Comparison of ENCODE assay signal across 13 cellular contexts in genomic region chr3:122760457-122761271, GRCh38. TPM values are rescaled to one million over a fixed set of nuclear protein-coding genes. Genes with fewer than 3 reads are reported as not detected.
DNase-seq lines count a peak whose midpoint lies in the region; ATAC-seq and TF ChIP-seq lines count a peak whose summit lies in the region.
"Had no signal": no experiment of that assay in that cellular context is flagged by ENCODE, and none has a peak within 500 bp of the region (broad histone marks: within the 10 kb centered on the region; RNA-seq: fewer than 3 reads in every experiment).

No MANE protein-coding gene starts in this region.

- peaks cover 4% of the 10 kb centered on the region; the same call in 1 of the 2 replicates for H3K36me3 ChIP-seq in HUES64 (ENCODE audit: insufficient read depth, low read length)
- no peaks in the 10 kb centered on the region for H3K36me3 ChIP-seq in endodermal cell (ENCODE audit: control insufficient read depth, insufficient read depth, low read length)
- no peaks in the 10 kb centered on the region for H3K36me3 ChIP-seq in Peyer's patch

- peak overlapping the region; percentile 86; the same call in 1 of the 2 replicates for H3K27ac ChIP-seq in HUES64 (ENCODE audit: low read depth, low read length)
- peak overlapping the region; percentile 54 for H3K27ac ChIP-seq in endodermal cell (ENCODE audit: low read depth, low read length)
- H3K27ac ChIP-seq in Peyer's patch: no peak overlapping the region
- H3K27ac ChIP-seq: esophagus muscularis mucosa, VCaP had no signal

- TF ChIP-seq POLR2A in Peyer's patch (IDR thresholded peaks at IDR 0.05): no peak

- H3K4me3 Mint-ChIP-seq in CD14-positive monocyte (no peak overlapping the region), endodermal cell (no peak overlapping the region), nephron (no peak overlapping the region)
- no peak overlapping the region for H3K4me3 Mint-ChIP-seq in activated T-cell treated with anti-CD3 and anti-CD28 coated beads, Interleukin-2, amount 50 U/mL, for 4 hours

- no peaks in the 10 kb centered on the region for H3K9me3 ChIP-seq in HUES64 (ENCODE audit: insufficient read depth, low read depth, low read length)
- H3K9me3 ChIP-seq in endodermal cell (ENCODE audit: control insufficient read depth, low read length): no peaks in the 10 kb centered on the region
- no peaks in the 10 kb centered on the region for H3K9me3 ChIP-seq in Peyer's patch
- H3K9me3 ChIP-seq: esophagus muscularis mucosa had no signal

- TF ChIP-seq CTCF in CD14-positive monocyte (IDR thresholded peaks at IDR 0.05) (no peak), endodermal cell (conservative IDR thresholded peaks at IDR 0.05) (no peak), nephron (IDR thresholded peaks at IDR 0.05; ENCODE audit: unreplicated experiment in 3 of 3) (no peak), Peyer's patch (IDR thresholded peaks at IDR 0.05) (no peak)

- H3K27me3 ChIP-seq in HUES64 (ENCODE audit: insufficient read depth, low read length): no peaks in the 10 kb centered on the region
- H3K27me3 ChIP-seq in endodermal cell (ENCODE audit: control insufficient read depth, insufficient read depth, low read length, poor library complexity, severe bottlenecking): no peaks in the 10 kb centered on the region
- no peaks in the 10 kb centered on the region for H3K27me3 ChIP-seq in Peyer's patch
- H3K27me3 ChIP-seq: esophagus muscularis mucosa had no signal

- H3K9ac ChIP-seq in HUES64 (ENCODE audit: low read depth, low read length) (no peak overlapping the region), endodermal cell (ENCODE audit: extremely low read depth, low read length, poor library complexity, severe bottlenecking) (peak overlapping the region; percentile 1)

- H3K36me3 Mint-ChIP-seq in CD14-positive monocyte: peaks cover 20 to 31% of the 10 kb centered on the region in 2 donors
- H3K36me3 Mint-ChIP-seq in endodermal cell (ENCODE audit: low read depth): no peaks in the 10 kb centered on the region
- H3K36me3 Mint-ChIP-seq in nephron (ENCODE audit: low read depth): peaks cover 4% of the 10 kb centered on the region
- H3K36me3 Mint-ChIP-seq in activated T-cell treated with anti-CD3 and anti-CD28 coated beads, Interleukin-2, amount 50 U/mL, for 4 hours (ENCODE audit: insufficient read depth): peaks cover 7% of the 10 kb centered on the region

- H3K4me1 Mint-ChIP-seq in CD14-positive monocyte (peaks cover 75% of the 10 kb centered on the region), endodermal cell (peaks cover 16% of the 10 kb centered on the region), nephron (peaks cover 10% of the 10 kb centered on the region)
- H3K4me1 Mint-ChIP-seq in activated T-cell treated with anti-CD3 and anti-CD28 coated beads, Interleukin-2, amount 50 U/mL, for 4 hours (ENCODE audit: low read depth): no peaks in the 10 kb centered on the region

- 63% methylated on average over 2 of the region's 3 CpGs for WGBS in HUES64
- 86 to 90% methylated on average over 1 to 3 of the region's 3 CpGs for WGBS in endodermal cell (ENCODE audit: insufficient coverage in 1 of 2, insufficient read length in 1 of 2), 2 experiments

- ATAC-seq in activated T-cell treated with anti-CD3 and anti-CD28 coated beads, Interleukin-2, amount 50 U/mL, for 4 hours: no peak
- no peak for ATAC-seq in GM18520 (IDR thresholded peaks at IDR 0.05; ENCODE audit: unreplicated experiment)

- intact Hi-C loops in CD14-positive monocyte (cut with micrococcal nuclease): no loop called here

- no peaks in the 10 kb centered on the region for H3K9me3 Mint-ChIP-seq in CD14-positive monocyte
- no peaks in the 10 kb centered on the region for H3K9me3 Mint-ChIP-seq in endodermal cell
- H3K9me3 Mint-ChIP-seq in nephron: no peaks in the 10 kb centered on the region
- no peaks in the 10 kb centered on the region for H3K9me3 Mint-ChIP-seq in activated T-cell treated with anti-CD3 and anti-CD28 coated beads, Interleukin-2, amount 50 U/mL, for 4 hours

- DNase-seq in CD14-positive monocyte (ENCODE audit: low spot score): no peak
- DNase-seq in endodermal cell: peak; percentile 87
- no peak for DNase-seq in activated T-cell treated with anti-CD3 and anti-CD28 coated beads, Interleukin-2, amount 50 U/mL, for 4 hours
- DNase-seq in NAMALWA (ENCODE audit: low spot score): no peak
- no peak for DNase-seq in Peyer's patch
- DNase-seq: activated naive CD4-positive, alpha-beta T cell; DMS153; NCI-H2171 treated with DMSO at 0.1 percent for 48 hours had no signal

- H3K27ac Mint-ChIP-seq in CD14-positive monocyte (peak overlapping the region; percentile 82 to 96 (median 89)), endodermal cell (peak overlapping the region; percentile 86), nephron (peak overlapping the region in 2 of 3 experiments; percentile 64 to 73)

- peaks cover 14% of the 10 kb centered on the region for H3K4me1 ChIP-seq in HUES64 (ENCODE audit: insufficient read depth, low read length)
- H3K4me1 ChIP-seq in endodermal cell (ENCODE audit: control insufficient read depth, insufficient read depth, low read length): peaks cover 3% of the 10 kb centered on the region
- H3K4me1 ChIP-seq in Peyer's patch: no peaks in the 10 kb centered on the region

- no peak overlapping the region for H3K4me3 ChIP-seq in HUES64 (ENCODE audit: low read length)
- H3K4me3 ChIP-seq in endodermal cell (ENCODE audit: low read length): no peak overlapping the region
- no peak overlapping the region for H3K4me3 ChIP-seq in Peyer's patch
- H3K4me3 ChIP-seq: esophagus muscularis mucosa had no signal

- H3K27me3 Mint-ChIP-seq in CD14-positive monocyte (ENCODE audit: low read depth in 3 of 3) (peaks cover 0 to 1% (median 0%) of the 10 kb centered on the region in 3 donors), endodermal cell (ENCODE audit: insufficient read depth) (no peaks in the 10 kb centered on the region), nephron (ENCODE audit: low read depth) (no peaks in the 10 kb centered on the region)
- no peaks in the 10 kb centered on the region for H3K27me3 Mint-ChIP-seq in activated T-cell treated with anti-CD3 and anti-CD28 coated beads, Interleukin-2, amount 50 U/mL, for 4 hours (ENCODE audit: low read depth)

RNA-seq across cellular contexts. Expression of gene HSPBAP1, which starts 33.0 kb away (rescaled TPM):
- polyA plus RNA-seq in CD14-positive monocyte: 10 to 100 TPM; 11.7 to 11.9 TPM
- polyA plus RNA-seq in HUES64 (2013, experiment 1 of 2): 7.0 TPM
- polyA plus RNA-seq in HUES64 (2013, experiment 2 of 2): 7.1 TPM
- total RNA-seq in endodermal cell (1 to 10 TPM; 8.8 to 9.1 TPM), Peyer's patch (10 to 100 TPM in 3 of 4 donors, 1 to 10 TPM in 1; 10.0 to 28.1 (median 12.9) TPM)
- 10.0 TPM for polyA plus RNA-seq in endodermal cell (2013, experiment 1 of 2)
- polyA plus RNA-seq in endodermal cell (2013, experiment 2 of 2): 10.8 TPM
- 1 to 10 TPM; 7.6 to 8.8 (median 7.7) TPM for total RNA-seq in activated T-cell treated with anti-CD3 and anti-CD28 coated beads, Interleukin-2, amount 50 U/mL, for 4 hours

RNA-seq across cellular contexts. Expression of gene SLC49A4, which starts 34.2 kb away (rescaled TPM):
- polyA plus RNA-seq in CD14-positive monocyte: 10 to 100 TPM; 18.6 to 19.0 TPM
- polyA plus RNA-seq in HUES64 (2013, experiment 1 of 2): 7.8 TPM
- polyA plus RNA-seq in HUES64 (2013, experiment 2 of 2): 8.1 TPM
- total RNA-seq in endodermal cell (10 to 100 TPM; 12.2 to 14.9 TPM), Peyer's patch (10 to 100 TPM in 3 of 4 donors, 1 to 10 TPM in 1; 3.3 to 29.4 (median 13.0) TPM)
- polyA plus RNA-seq in endodermal cell (2013, experiment 1 of 2): 12.0 TPM
- polyA plus RNA-seq in endodermal cell (2013, experiment 2 of 2): 11.1 TPM
- total RNA-seq in activated T-cell treated with anti-CD3 and anti-CD28 coated beads, Interleukin-2, amount 50 U/mL, for 4 hours: 1 to 10 TPM; 1.7 to 2.0 (median 1.7) TPM

Comparison
In these comparisons a context has a peak if more than half of its experiments do, and no peak if none do; other contexts are left out.
1. H3K27ac ChIP-seq: peak in HUES64 (single experiment) and endodermal cell (single experiment); none in Peyer's patch (0 of 4).
2. Peak in every context shown above with its lines, with median percentiles within 50 percentile points of each other: H3K27ac Mint-ChIP-seq.